Comparison of ENCODE assay signal across 2 cellular contexts in the genomic region with DNA sequence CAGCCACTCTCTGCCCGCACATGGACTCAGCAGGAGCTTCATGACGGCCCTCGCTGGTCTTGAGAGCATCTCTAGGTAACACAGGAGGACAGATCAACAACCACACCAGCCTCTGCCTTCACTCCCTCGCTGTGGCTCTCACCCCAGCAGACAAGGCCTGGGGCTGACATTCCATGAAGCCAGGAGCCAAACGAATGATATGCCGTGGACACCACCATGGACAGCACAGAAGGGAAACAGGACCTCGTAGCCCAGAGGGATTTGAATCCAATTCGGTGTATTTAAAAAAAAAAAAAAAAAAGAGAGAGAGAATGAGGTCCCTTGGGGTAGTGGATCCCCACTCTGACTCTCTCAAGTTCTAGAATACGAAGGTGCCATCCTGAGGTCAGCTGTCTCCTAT.
TF ChIP-seq lines count a peak whose summit lies in the region.

No MANE protein-coding gene starts in this region.

TF ChIP-seq in GM23338, 12 proteins besides CTCF, POLR2A, EP300 and RAD21 (continued from another document):
- TF ChIP-seq, protein P1, sequence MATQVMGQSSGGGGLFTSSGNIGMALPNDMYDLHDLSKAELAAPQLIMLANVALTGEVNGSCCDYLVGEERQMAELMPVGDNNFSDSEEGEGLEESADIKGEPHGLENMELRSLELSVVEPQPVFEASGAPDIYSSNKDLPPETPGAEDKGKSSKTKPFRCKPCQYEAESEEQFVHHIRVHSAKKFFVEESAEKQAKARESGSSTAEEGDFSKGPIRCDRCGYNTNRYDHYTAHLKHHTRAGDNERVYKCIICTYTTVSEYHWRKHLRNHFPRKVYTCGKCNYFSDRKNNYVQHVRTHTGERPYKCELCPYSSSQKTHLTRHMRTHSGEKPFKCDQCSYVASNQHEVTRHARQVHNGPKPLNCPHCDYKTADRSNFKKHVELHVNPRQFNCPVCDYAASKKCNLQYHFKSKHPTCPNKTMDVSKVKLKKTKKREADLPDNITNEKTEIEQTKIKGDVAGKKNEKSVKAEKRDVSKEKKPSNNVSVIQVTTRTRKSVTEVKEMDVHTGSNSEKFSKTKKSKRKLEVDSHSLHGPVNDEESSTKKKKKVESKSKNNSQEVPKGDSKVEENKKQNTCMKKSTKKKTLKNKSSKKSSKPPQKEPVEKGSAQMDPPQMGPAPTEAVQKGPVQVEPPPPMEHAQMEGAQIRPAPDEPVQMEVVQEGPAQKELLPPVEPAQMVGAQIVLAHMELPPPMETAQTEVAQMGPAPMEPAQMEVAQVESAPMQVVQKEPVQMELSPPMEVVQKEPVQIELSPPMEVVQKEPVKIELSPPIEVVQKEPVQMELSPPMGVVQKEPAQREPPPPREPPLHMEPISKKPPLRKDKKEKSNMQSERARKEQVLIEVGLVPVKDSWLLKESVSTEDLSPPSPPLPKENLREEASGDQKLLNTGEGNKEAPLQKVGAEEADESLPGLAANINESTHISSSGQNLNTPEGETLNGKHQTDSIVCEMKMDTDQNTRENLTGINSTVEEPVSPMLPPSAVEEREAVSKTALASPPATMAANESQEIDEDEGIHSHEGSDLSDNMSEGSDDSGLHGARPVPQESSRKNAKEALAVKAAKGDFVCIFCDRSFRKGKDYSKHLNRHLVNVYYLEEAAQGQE (IDR thresholded peaks at IDR 0.05; ENCODE audit: unreplicated experiment): peak; percentile 15
- TF ChIP-seq, protein P2, sequence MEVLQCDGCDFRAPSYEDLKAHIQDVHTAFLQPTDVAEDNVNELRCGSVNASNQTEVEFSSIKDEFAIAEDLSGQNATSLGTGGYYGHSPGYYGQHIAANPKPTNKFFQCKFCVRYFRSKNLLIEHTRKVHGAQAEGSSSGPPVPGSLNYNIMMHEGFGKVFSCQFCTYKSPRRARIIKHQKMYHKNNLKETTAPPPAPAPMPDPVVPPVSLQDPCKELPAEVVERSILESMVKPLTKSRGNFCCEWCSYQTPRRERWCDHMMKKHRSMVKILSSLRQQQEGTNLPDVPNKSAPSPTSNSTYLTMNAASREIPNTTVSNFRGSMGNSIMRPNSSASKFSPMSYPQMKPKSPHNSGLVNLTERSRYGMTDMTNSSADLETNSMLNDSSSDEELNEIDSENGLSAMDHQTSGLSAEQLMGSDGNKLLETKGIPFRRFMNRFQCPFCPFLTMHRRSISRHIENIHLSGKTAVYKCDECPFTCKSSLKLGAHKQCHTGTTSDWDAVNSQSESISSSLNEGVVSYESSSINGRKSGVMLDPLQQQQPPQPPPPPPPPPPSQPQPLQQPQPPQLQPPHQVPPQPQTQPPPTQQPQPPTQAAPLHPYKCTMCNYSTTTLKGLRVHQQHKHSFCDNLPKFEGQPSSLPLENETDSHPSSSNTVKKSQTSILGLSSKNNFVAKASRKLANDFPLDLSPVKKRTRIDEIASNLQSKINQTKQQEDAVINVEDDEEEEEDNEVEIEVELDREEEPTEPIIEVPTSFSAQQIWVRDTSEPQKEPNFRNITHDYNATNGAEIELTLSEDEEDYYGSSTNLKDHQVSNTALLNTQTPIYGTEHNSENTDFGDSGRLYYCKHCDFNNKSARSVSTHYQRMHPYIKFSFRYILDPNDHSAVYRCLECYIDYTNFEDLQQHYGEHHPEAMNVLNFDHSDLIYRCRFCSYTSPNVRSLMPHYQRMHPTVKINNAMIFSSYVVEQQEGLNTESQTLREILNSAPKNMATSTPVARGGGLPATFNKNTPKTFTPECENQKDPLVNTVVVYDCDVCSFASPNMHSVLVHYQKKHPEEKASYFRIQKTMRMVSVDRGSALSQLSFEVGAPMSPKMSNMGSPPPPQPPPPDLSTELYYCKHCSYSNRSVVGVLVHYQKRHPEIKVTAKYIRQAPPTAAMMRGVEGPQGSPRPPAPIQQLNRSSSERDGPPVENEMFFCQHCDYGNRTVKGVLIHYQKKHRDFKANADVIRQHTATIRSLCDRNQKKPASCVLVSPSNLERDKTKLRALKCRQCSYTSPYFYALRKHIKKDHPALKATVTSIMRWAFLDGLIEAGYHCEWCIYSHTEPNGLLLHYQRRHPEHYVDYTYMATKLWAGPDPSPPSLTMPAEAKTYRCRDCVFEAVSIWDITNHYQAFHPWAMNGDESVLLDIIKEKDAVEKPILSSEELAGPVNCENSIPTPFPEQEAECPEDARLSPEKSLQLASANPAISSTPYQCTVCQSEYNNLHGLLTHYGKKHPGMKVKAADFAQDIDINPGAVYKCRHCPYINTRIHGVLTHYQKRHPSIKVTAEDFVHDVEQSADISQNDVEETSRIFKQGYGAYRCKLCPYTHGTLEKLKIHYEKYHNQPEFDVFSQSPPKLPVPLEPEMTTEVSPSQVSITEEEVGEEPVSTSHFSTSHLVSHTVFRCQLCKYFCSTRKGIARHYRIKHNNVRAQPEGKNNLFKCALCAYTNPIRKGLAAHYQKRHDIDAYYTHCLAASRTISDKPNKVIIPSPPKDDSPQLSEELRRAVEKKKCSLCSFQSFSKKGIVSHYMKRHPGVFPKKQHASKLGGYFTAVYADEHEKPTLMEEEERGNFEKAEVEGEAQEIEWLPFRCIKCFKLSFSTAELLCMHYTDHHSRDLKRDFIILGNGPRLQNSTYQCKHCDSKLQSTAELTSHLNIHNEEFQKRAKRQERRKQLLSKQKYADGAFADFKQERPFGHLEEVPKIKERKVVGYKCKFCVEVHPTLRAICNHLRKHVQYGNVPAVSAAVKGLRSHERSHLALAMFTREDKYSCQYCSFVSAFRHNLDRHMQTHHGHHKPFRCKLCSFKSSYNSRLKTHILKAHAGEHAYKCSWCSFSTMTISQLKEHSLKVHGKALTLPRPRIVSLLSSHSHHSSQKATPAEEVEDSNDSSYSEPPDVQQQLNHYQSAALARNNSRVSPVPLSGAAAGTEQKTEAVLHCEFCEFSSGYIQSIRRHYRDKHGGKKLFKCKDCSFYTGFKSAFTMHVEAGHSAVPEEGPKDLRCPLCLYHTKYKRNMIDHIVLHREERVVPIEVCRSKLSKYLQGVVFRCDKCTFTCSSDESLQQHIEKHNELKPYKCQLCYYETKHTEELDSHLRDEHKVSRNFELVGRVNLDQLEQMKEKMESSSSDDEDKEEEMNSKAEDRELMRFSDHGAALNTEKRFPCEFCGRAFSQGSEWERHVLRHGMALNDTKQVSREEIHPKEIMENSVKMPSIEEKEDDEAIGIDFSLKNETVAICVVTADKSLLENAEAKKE (CRISPR knock-in tag; IDR thresholded peaks at IDR 0.05): no peak
- TF ChIP-seq EZH2 (IDR thresholded peaks at IDR 0.05; ENCODE audit: low read depth, unreplicated experiment): no peak
- no peak for TF ChIP-seq CREB1 (CRISPR knock-in tag; IDR thresholded peaks at IDR 0.05; ENCODE audit: low read depth)
TF ChIP-seq in GM23338: peak in this region for 1.

TF ChIP-seq in WTC11, 78 proteins besides CTCF, POLR2A, EP300 and RAD21 (continued from another document):
- TF ChIP-seq TEAD4 (CRISPR knock-in tag; IDR thresholded peaks at IDR 0.05): no peak
- TF ChIP-seq MXD4 (CRISPR knock-in tag; IDR thresholded peaks at IDR 0.05; ENCODE audit: borderline replicate concordance): no peak
- TF ChIP-seq, protein P3, sequence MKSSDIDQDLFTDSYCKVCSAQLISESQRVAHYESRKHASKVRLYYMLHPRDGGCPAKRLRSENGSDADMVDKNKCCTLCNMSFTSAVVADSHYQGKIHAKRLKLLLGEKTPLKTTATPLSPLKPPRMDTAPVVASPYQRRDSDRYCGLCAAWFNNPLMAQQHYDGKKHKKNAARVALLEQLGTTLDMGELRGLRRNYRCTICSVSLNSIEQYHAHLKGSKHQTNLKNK (CRISPR knock-in tag; IDR thresholded peaks at IDR 0.05): no peak
- TF ChIP-seq ZNF138 (CRISPR knock-in tag; conservative IDR thresholded peaks at IDR 0.05): no peak
- TF ChIP-seq CREB1 (CRISPR knock-in tag; IDR thresholded peaks at IDR 0.05): no peak
